ENCODE assay signal across 13 cellular contexts in the genomic region with DNA sequence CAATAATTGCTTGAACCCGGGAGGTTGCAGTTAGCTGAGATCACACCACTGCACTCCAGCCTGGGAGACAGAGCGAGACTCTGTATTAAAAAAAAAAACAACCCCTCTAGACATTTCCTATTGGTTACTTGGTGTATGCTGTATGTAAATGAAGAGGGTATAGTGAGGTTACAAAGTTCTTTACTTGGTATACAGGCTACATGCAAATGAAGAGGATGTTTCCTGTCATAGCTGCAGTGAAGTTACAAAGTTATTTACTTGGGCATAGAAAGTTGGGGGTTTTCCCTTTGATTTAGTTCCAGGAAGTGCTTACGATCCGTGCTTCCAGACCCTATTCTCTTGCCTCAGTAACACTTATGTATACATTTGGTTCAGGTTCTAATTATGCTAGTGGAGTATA. TPM values are rescaled to one million over a fixed set of nuclear protein-coding genes. Genes with fewer than 3 reads are reported as not detected.
DNase-seq lines count a peak whose midpoint lies in the region; ATAC-seq and TF ChIP-seq lines count a peak whose summit lies in the region.
"Had no signal": no experiment of that assay in that cellular context is flagged by ENCODE, and none has a peak within 500 bp of the region (broad histone marks: within the 10 kb centered on the region; RNA-seq: fewer than 3 reads in every experiment).

No MANE protein-coding gene starts in this region.

- no peaks in the 10 kb centered on the region for H3K36me3 ChIP-seq in naive thymus-derived CD4-positive, alpha-beta T cell (ENCODE audit: control insufficient read depth in 2 of 3, insufficient read depth in 3 of 3, low read length in 3 of 3)
- H3K36me3 ChIP-seq in tibial artery (no peaks in the 10 kb centered on the region), upper lobe of left lung (no peaks in the 10 kb centered on the region)
- H3K36me3 ChIP-seq: adrenal gland had no signal

- CTCF ChIA-PET in naive thymus-derived CD4-positive, alpha-beta T cell (lab: Charles Lee): no interaction called here

- POLR2A ChIA-PET in naive thymus-derived CD4-positive, alpha-beta T cell (lab: Charles Lee): no interaction called here

- H3K27me3 Mint-ChIP-seq in naive thymus-derived CD4-positive, alpha-beta T cell: peaks cover 0 to 3% (median 2%) of the 10 kb centered on the region in 5 donors

- intact Hi-C loops in naive thymus-derived CD4-positive, alpha-beta T cell (cut with micrococcal nuclease): loop anchor here (1.0 to 5.0 kb wide), 5 partner anchors 9 to 606 kb away; partner anchors contain the start of gene WDR1 (in 1 of the 2)
- intact Hi-C loops in tibial artery (cut with DNase I; ENCODE audit: low total_unique reads): no loop called here

- peak; percentile 79 to 80 for ATAC-seq in activated CD4-positive, CD25-positive, alpha-beta regulatory T cell treated with anti-CD3 and anti-CD28 coated beads, Interleukin-2, amount 50 U/mL, for 24 hours
- ATAC-seq in HG02571 (IDR thresholded peaks at IDR 0.05; ENCODE audit: unreplicated experiment) (peak; percentile 85), HG03442 (IDR thresholded peaks at IDR 0.05; ENCODE audit: unreplicated experiment) (peak; percentile 85), upper lobe of left lung (ENCODE audit: low FRiP score in 2 of 2) (no peak)
- peak; percentile 42 for ATAC-seq in naive thymus-derived CD4-positive, alpha-beta T cell
- ATAC-seq: K562 had no signal

- H3K27ac ChIP-seq in naive thymus-derived CD4-positive, alpha-beta T cell (ENCODE audit: low read depth, low read length): no peak overlapping the region
- no peak overlapping the region for H3K27ac ChIP-seq in tibial artery
- no peak overlapping the region for H3K27ac ChIP-seq in upper lobe of left lung
- H3K27ac ChIP-seq: 22Rv1, adrenal gland had no signal

- H3K27me3 ChIP-seq in naive thymus-derived CD4-positive, alpha-beta T cell (ENCODE audit: control insufficient read depth in 2 of 2, insufficient read depth in 2 of 2, low read length in 2 of 2): no peaks in the 10 kb centered on the region
- H3K27me3 ChIP-seq in tibial artery: no peaks in the 10 kb centered on the region
- no peaks in the 10 kb centered on the region for H3K27me3 ChIP-seq in upper lobe of left lung
- H3K27me3 ChIP-seq: adrenal gland had no signal

- H3K9me3 ChIP-seq in naive thymus-derived CD4-positive, alpha-beta T cell (ENCODE audit: control insufficient read depth in 2 of 3, low read length in 3 of 3): no peaks in the 10 kb centered on the region
- H3K9me3 ChIP-seq in tibial artery: no peaks in the 10 kb centered on the region
- no peaks in the 10 kb centered on the region for H3K9me3 ChIP-seq in upper lobe of left lung

- no peak for TF ChIP-seq CTCF in tibial artery (IDR thresholded peaks at IDR 0.05)
- no peak for TF ChIP-seq CTCF in upper lobe of left lung (IDR thresholded peaks at IDR 0.05)

- no peak for TF ChIP-seq EP300 in upper lobe of left lung (IDR thresholded peaks at IDR 0.05)

- H3K4me1 Mint-ChIP-seq in naive thymus-derived CD4-positive, alpha-beta T cell: peaks cover 0 to 39% (median 2%) of the 10 kb centered on the region in 7 donors

- WGBS in upper lobe of left lung, 2 donors: 39 to 42% methylated on average over 4 of the region's 4 CpGs

- no peak for DNase-seq in activated CD4-positive, CD25-positive, alpha-beta regulatory T cell treated with anti-CD3 and anti-CD28 coated beads, Interleukin-2, amount 50 U/mL, for 72 hours
- peak in 3 of 9 donors; percentile 6 to 24 (median 8) for DNase-seq in naive thymus-derived CD4-positive, alpha-beta T cell
- DNase-seq in tibial artery: no peak
- no peak for DNase-seq in NCI-H1417 (lab: John Stamatoyannopoulos, UW)
- no peak for DNase-seq in upper lobe of left lung
- DNase-seq: adrenal gland had no signal

- no peak for TF ChIP-seq POLR2A in upper lobe of left lung (IDR thresholded peaks at IDR 0.05)

- peak overlapping the region in 1 of 10 donors; percentile 39 for H3K4me3 Mint-ChIP-seq in naive thymus-derived CD4-positive, alpha-beta T cell

- H3K27ac Mint-ChIP-seq in naive thymus-derived CD4-positive, alpha-beta T cell: peak overlapping the region in 1 of 9 donors; percentile 51

- peaks cover 0 to 4% (median 0%) of the 10 kb centered on the region in 5 donors for H3K36me3 Mint-ChIP-seq in naive thymus-derived CD4-positive, alpha-beta T cell

- no peak overlapping the region for H3K4me3 ChIP-seq in naive thymus-derived CD4-positive, alpha-beta T cell (ENCODE audit: low read length)
- H3K4me3 ChIP-seq in tibial artery (no peak overlapping the region), upper lobe of left lung (no peak overlapping the region)
- H3K4me3 ChIP-seq: adrenal gland, K562 had no signal

- H3K9me3 Mint-ChIP-seq in naive thymus-derived CD4-positive, alpha-beta T cell: peaks cover 0 to 2% (median 0%) of the 10 kb centered on the region in 11 donors

- no peaks in the 10 kb centered on the region for H3K4me1 ChIP-seq in naive thymus-derived CD4-positive, alpha-beta T cell (ENCODE audit: control insufficient read depth in 2 of 2, insufficient read depth in 2 of 2, low read length in 2 of 2)
- H3K4me1 ChIP-seq in tibial artery (no peaks in the 10 kb centered on the region), upper lobe of left lung (peaks cover 0 to 7% (median 0%) of the 10 kb centered on the region in 4 donors)
- H3K4me1 ChIP-seq: adrenal gland had no signal

RNA-seq across cellular contexts. Expression of gene CLNK, which starts 38.4 kb away (rescaled TPM):
- total RNA-seq in naive thymus-derived CD4-positive, alpha-beta T cell: under 1 TPM in 3 of 5 experiments, not detected in 2; 0.13 to 0.66 (median 0.22) TPM
- not detected for polyA plus RNA-seq in naive thymus-derived CD4-positive, alpha-beta T cell
- total RNA-seq in upper lobe of left lung: under 1 TPM in 3 of 6 donors, not detected in 3; 0.14 to 0.69 (median 0.20) TPM
- total RNA-seq: K562, kidney epithelial cell, renal cortical epithelial cell had no signal
- polyA plus RNA-seq: K562 had no signal

Comparison
In these comparisons a context has a peak if more than half of its experiments do, and no peak if none do; other contexts are left out.
1. ATAC-seq: peak in activated CD4-positive, CD25-positive, alpha-beta regulatory T cell treated with anti-CD3 and anti-CD28 coated beads, Interleukin-2, amount 50 U/mL, for 24 hours (2 of 2), HG02571 (single experiment), HG03442 (single experiment) and naive thymus-derived CD4-positive, alpha-beta T cell (single experiment); none in upper lobe of left lung (0 of 2).